1 cellular context compared by ENCODE assay signal in the genomic region with DNA sequence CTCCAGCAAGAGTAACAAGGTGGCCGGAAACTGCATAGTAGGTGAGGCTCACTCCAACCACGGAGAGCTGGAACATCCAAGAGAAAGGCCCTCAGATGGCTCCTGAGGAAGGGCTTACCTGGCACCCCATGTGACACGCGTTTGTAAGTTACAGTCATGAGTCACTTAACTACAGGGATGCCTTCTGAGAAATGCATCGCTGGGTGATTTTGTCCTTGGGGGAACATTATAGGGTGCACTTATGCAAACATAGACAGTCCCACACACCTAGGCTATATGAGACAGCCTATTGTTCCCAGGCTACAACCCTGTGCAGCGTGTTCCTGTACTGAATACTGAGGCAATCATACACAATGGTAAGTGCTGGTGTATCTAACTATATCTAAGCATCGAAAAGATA.
TF ChIP-seq lines count a peak whose summit lies in the region.

No MANE protein-coding gene starts in this region.

TF ChIP-seq in IMR-90, 13 proteins besides CTCF, POLR2A, EP300 and RAD21 (continued from another document):
- TF ChIP-seq, protein P1, sequence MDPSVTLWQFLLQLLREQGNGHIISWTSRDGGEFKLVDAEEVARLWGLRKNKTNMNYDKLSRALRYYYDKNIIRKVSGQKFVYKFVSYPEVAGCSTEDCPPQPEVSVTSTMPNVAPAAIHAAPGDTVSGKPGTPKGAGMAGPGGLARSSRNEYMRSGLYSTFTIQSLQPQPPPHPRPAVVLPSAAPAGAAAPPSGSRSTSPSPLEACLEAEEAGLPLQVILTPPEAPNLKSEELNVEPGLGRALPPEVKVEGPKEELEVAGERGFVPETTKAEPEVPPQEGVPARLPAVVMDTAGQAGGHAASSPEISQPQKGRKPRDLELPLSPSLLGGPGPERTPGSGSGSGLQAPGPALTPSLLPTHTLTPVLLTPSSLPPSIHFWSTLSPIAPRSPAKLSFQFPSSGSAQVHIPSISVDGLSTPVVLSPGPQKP (IDR thresholded peaks at IDR 0.05; ENCODE audit: borderline replicate concordance, low read depth, low read length) = no peak
- no peak for TF ChIP-seq MAZ (IDR thresholded peaks at IDR 0.05; ENCODE audit: borderline replicate concordance, low read depth, low read length)
- no peak for TF ChIP-seq SMC3 (IDR thresholded peaks at IDR 0.05; ENCODE audit: low read depth, low read length)
- no peak for TF ChIP-seq RFX5 (IDR thresholded peaks at IDR 0.05; ENCODE audit: low read depth, low read length)
- TF ChIP-seq MAFK (IDR thresholded peaks at IDR 0.05; ENCODE audit: low read depth, low read length) = no peak
- no peak for TF ChIP-seq BHLHE40 (IDR thresholded peaks at IDR 0.05; ENCODE audit: low read depth, low read length)
TF ChIP-seq in IMR-90: peak in this region for 0.
